In genomic region chr11:35334385-35335090, GRCh38 we compare ENCODE assay signal across 1 cellular context.
TF ChIP-seq lines count a peak whose summit lies in the region.

No MANE protein-coding gene starts in this region.

TF ChIP-seq in HepG2, 621 proteins besides CTCF, POLR2A, EP300 and RAD21:
- TF ChIP-seq ZNF343 (CRISPR knock-in tag; IDR thresholded peaks at IDR 0.05) (no peak), ZNF143 (CRISPR knock-in tag; IDR thresholded peaks at IDR 0.05) (no peak), MIER2 (CRISPR knock-in tag; IDR thresholded peaks at IDR 0.05) (no peak), ZBTB14 (CRISPR knock-in tag; IDR thresholded peaks at IDR 0.05) (no peak), ZSCAN22 (CRISPR knock-in tag; IDR thresholded peaks at IDR 0.05) (no peak), ZNF615 (CRISPR knock-in tag; IDR thresholded peaks at IDR 0.05; ENCODE audit: borderline replicate concordance) (no peak), ZNF576 (CRISPR knock-in tag; IDR thresholded peaks at IDR 0.05) (no peak), AHDC1 (CRISPR knock-in tag; IDR thresholded peaks at IDR 0.05; ENCODE audit: borderline replicate concordance) (no peak), MEF2D (CRISPR knock-in tag; IDR thresholded peaks at IDR 0.05) (no peak), TGIF2 (CRISPR knock-in tag; IDR thresholded peaks at IDR 0.05) (no peak), THAP9 (CRISPR knock-in tag; IDR thresholded peaks at IDR 0.05; ENCODE audit: borderline replicate concordance) (no peak), RFXAP (CRISPR knock-in tag; IDR thresholded peaks at IDR 0.05; ENCODE audit: borderline replicate concordance) (no peak), NCOR1 (IDR thresholded peaks at IDR 0.05; ENCODE audit: borderline replicate concordance, low read length) (no peak), ERF (CRISPR knock-in tag; IDR thresholded peaks at IDR 0.05) (no peak), HOXA9 (CRISPR knock-in tag; IDR thresholded peaks at IDR 0.05; ENCODE audit: borderline replicate concordance) (no peak)
